1 cellular context compared by ENCODE assay signal in the genomic region with DNA sequence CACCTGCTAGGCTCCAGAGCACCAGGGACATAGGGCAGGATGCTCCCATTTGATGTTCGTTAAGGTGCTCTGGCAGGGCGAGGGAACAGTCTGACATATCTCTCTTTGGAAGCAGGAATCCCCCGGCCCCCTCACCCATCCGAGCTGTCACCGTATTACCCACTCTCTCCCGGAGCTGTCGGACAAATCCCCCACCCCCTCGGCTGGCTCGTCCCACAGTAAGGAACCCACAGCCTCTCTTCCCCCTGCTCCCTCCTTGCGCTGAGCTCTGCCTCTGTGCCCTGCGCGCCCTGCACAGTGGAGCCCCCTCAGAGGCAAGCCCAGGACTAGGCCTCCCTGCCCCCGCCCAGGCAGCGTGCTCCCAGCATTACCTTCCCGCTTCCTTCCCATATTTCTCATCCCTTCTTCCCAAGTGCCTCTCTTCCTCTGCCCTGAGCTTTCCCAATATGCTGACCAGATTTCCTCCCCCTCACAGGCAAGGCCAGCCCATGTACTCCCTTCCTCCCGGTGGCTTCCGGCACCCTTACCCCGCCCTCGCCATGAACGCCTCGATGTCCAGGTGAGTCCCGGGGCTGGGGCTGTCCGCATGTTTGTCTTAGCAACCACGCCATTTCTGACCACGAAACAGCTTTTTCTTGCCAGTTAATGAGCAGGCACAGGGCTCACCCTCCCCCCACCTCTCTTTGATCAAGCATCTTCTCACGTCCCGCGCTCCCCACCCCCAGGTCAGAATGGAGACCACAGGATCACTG.
TF ChIP-seq lines count a peak whose summit lies in the region.

No MANE protein-coding gene starts in this region.

TF ChIP-seq in WTC11, 78 proteins besides CTCF, POLR2A, EP300 and RAD21 (continued from another document):
- TF ChIP-seq, protein P1, sequence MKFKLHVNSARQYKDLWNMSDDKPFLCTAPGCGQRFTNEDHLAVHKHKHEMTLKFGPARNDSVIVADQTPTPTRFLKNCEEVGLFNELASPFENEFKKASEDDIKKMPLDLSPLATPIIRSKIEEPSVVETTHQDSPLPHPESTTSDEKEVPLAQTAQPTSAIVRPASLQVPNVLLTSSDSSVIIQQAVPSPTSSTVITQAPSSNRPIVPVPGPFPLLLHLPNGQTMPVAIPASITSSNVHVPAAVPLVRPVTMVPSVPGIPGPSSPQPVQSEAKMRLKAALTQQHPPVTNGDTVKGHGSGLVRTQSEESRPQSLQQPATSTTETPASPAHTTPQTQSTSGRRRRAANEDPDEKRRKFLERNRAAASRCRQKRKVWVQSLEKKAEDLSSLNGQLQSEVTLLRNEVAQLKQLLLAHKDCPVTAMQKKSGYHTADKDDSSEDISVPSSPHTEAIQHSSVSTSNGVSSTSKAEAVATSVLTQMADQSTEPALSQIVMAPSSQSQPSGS (CRISPR knock-in tag; IDR thresholded peaks at IDR 0.05; ENCODE audit: borderline replicate concordance, low read depth), result no peak
- TF ChIP-seq RORB (CRISPR knock-in tag; IDR thresholded peaks at IDR 0.05) (no peak), GABPB1 (CRISPR knock-in tag; IDR thresholded peaks at IDR 0.05) (no peak), PRRX2 (CRISPR knock-in tag; IDR thresholded peaks at IDR 0.05) (no peak), OVOL2 (CRISPR knock-in tag; IDR thresholded peaks at IDR 0.05; ENCODE audit: borderline replicate concordance) (no peak), ZNF138 (CRISPR knock-in tag; conservative IDR thresholded peaks at IDR 0.05) (no peak), FOXK1 (CRISPR knock-in tag; IDR thresholded peaks at IDR 0.05) (no peak), ESRRA (CRISPR knock-in tag; IDR thresholded peaks at IDR 0.05; ENCODE audit: borderline replicate concordance) (no peak)
- TF ChIP-seq, protein P2, sequence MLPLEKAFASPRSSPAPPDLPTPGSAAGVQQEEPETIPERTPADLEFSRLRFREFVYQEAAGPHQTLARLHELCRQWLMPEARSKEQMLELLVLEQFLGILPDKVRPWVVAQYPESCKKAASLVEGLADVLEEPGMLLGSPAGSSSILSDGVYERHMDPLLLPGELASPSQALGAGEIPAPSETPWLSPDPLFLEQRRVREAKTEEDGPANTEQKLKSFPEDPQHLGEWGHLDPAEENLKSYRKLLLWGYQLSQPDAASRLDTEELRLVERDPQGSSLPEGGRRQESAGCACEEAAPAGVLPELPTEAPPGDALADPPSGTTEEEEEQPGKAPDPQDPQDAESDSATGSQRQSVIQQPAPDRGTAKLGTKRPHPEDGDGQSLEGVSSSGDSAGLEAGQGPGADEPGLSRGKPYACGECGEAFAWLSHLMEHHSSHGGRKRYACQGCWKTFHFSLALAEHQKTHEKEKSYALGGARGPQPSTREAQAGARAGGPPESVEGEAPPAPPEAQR (CRISPR knock-in tag; IDR thresholded peaks at IDR 0.05), result no peak
- TF ChIP-seq, protein P3, sequence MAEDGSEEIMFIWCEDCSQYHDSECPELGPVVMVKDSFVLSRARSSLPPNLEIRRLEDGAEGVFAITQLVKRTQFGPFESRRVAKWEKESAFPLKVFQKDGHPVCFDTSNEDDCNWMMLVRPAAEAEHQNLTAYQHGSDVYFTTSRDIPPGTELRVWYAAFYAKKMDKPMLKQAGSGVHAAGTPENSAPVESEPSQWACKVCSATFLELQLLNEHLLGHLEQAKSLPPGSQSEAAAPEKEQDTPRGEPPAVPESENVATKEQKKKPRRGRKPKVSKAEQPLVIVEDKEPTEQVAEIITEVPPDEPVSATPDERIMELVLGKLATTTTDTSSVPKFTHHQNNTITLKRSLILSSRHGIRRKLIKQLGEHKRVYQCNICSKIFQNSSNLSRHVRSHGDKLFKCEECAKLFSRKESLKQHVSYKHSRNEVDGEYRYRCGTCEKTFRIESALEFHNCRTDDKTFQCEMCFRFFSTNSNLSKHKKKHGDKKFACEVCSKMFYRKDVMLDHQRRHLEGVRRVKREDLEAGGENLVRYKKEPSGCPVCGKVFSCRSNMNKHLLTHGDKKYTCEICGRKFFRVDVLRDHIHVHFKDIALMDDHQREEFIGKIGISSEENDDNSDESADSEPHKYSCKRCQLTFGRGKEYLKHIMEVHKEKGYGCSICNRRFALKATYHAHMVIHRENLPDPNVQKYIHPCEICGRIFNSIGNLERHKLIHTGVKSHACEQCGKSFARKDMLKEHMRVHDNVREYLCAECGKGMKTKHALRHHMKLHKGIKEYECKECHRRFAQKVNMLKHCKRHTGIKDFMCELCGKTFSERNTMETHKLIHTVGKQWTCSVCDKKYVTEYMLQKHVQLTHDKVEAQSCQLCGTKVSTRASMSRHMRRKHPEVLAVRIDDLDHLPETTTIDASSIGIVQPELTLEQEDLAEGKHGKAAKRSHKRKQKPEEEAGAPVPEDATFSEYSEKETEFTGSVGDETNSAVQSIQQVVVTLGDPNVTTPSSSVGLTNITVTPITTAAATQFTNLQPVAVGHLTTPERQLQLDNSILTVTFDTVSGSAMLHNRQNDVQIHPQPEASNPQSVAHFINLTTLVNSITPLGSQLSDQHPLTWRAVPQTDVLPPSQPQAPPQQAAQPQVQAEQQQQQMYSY (CRISPR knock-in tag; IDR thresholded peaks at IDR 0.05), result no peak
- TF ChIP-seq, protein P4, sequence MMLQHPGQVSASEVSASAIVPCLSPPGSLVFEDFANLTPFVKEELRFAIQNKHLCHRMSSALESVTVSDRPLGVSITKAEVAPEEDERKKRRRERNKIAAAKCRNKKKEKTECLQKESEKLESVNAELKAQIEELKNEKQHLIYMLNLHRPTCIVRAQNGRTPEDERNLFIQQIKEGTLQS (CRISPR knock-in tag; conservative IDR thresholded peaks at IDR 0.05), result no peak
- TF ChIP-seq, protein P5, sequence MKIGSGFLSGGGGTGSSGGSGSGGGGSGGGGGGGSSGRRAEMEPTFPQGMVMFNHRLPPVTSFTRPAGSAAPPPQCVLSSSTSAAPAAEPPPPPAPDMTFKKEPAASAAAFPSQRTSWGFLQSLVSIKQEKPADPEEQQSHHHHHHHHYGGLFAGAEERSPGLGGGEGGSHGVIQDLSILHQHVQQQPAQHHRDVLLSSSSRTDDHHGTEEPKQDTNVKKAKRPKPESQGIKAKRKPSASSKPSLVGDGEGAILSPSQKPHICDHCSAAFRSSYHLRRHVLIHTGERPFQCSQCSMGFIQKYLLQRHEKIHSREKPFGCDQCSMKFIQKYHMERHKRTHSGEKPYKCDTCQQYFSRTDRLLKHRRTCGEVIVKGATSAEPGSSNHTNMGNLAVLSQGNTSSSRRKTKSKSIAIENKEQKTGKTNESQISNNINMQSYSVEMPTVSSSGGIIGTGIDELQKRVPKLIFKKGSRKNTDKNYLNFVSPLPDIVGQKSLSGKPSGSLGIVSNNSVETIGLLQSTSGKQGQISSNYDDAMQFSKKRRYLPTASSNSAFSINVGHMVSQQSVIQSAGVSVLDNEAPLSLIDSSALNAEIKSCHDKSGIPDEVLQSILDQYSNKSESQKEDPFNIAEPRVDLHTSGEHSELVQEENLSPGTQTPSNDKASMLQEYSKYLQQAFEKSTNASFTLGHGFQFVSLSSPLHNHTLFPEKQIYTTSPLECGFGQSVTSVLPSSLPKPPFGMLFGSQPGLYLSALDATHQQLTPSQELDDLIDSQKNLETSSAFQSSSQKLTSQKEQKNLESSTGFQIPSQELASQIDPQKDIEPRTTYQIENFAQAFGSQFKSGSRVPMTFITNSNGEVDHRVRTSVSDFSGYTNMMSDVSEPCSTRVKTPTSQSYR (CRISPR knock-in tag; IDR thresholded peaks at IDR 0.05), result no peak
